In the genomic region with DNA sequence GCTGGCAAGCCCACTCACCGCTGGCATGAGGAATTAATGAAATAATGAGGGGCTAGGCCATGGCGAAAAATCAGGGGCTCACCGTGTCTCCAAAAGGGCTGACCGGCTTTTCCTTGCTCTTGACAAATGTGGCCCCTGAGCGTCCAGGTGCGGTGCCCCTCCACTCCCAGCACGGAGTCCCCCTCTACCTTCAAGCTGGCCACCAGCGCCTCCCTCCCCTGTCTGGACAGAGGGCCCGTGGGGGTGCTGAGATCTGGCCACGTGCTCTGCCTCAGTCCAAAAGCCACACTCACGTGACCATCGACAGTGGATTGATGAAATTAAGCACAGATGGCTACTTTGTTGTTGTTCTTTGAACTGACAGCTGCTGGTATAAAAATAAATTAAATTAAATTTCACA, we compare ENCODE assay signal across 21 cellular contexts.
"Had no signal": no experiment of that assay in that cellular context is flagged by ENCODE, and none has a peak within 500 bp of the region (broad histone marks: within the 10 kb centered on the region; RNA-seq: fewer than 3 reads in every experiment).

No MANE protein-coding gene starts in this region.

- H3K27ac ChIP-seq: coronary artery, esophagus muscularis mucosa, heart right ventricle, tibial nerve had no signal

- H3K36me3 Mint-ChIP-seq: activated naive CD8-positive, alpha-beta T cell treated with anti-CD3 and anti-CD28 coated beads, Interleukin-2, amount 10 ng/mL, durations not matched to agents 7 days and 5 days; brain; naive thymus-derived CD4-positive, alpha-beta T cell had no signal

- DNase-seq: activated B cell treated with CpG ODN at 0.5 μM for 24 hours; activated CD4-positive, alpha-beta T cell treated with anti-CD3 and anti-CD28 coated beads, Interleukin-2, amount 50 U/mL, for 1 hour; activated CD8-positive, alpha-beta memory T cell treated with anti-CD3 and anti-CD28 coated beads for 24 hours; activated naive CD4-positive, alpha-beta T cell; activated naive CD8-positive, alpha-beta T cell treated with anti-CD3 and anti-CD28 coated beads, Interleukin-2, amount 10 ng/mL, durations not matched to agents 7 days and 5 days; effector CD4-positive, alpha-beta T cell; gastrocnemius medialis; heart right ventricle; left colon; naive thymus-derived CD4-positive, alpha-beta T cell; stimulated activated CD4-positive, alpha-beta T cell treated with anti-CD3 and anti-CD28 coated beads, Interleukin-4, amount 100 ng/mL, for 4 hours; stimulated activated CD8-positive, alpha-beta memory T cell treated with anti-CD3 and anti-CD28 coated beads, Interleukin-4, amount 100 ng/mL, for 48 hours; stimulated activated naive CD4-positive, alpha-beta T cell treated with Interleukin-2 at 50 U/mL for 16 hours; substantia nigra had no signal

- H3K27me3 Mint-ChIP-seq: activated B cell treated with CpG ODN at 0.5 μM for 24 hours had no signal

- H3K36me3 ChIP-seq: esophagus muscularis mucosa, gastrocnemius medialis, heart right ventricle, tibial nerve had no signal

- H3K4me3 ChIP-seq: coronary artery, esophagus muscularis mucosa, gastrocnemius medialis, heart right ventricle, smooth muscle cell, tibial nerve had no signal

- ATAC-seq: heart right ventricle; left colon; naive thymus-derived CD4-positive, alpha-beta T cell had no signal

- H3K9me3 ChIP-seq: esophagus muscularis mucosa, gastrocnemius medialis, heart right ventricle had no signal

- H3K27me3 ChIP-seq: esophagus muscularis mucosa, gastrocnemius medialis, tibial nerve had no signal

- H3K9me3 Mint-ChIP-seq: activated B cell treated with CpG ODN at 0.5 μM for 24 hours; activated naive CD8-positive, alpha-beta T cell treated with anti-CD3 and anti-CD28 coated beads, Interleukin-2, amount 10 ng/mL, durations not matched to agents 7 days and 5 days; central memory CD8-positive, alpha-beta T cell; T-helper 2 cell treated with Interferon-gamma antibody and Interleukin-4, amounts not matched to agents 5 μg/mL and 100 μg/mL, for 36 hours had no signal

- H3K27ac Mint-ChIP-seq: activated B cell treated with CpG ODN at 0.5 μM for 24 hours; activated naive CD8-positive, alpha-beta T cell treated with anti-CD3 and anti-CD28 coated beads, Interleukin-2, amount 10 ng/mL, durations not matched to agents 7 days and 5 days; naive thymus-derived CD4-positive, alpha-beta T cell; T-helper 2 cell treated with Interferon-gamma antibody and Interleukin-4, amounts not matched to agents 5 μg/mL and 100 μg/mL, for 36 hours had no signal

- H3K4me1 ChIP-seq: esophagus muscularis mucosa, gastrocnemius medialis, heart right ventricle had no signal

- H3K4me1 Mint-ChIP-seq: activated B cell treated with CpG ODN at 0.5 μM for 24 hours; naive thymus-derived CD4-positive, alpha-beta T cell had no signal

- H3K4me3 Mint-ChIP-seq: activated B cell treated with CpG ODN at 0.5 μM for 24 hours; activated naive CD8-positive, alpha-beta T cell treated with anti-CD3 and anti-CD28 coated beads, Interleukin-2, amount 10 ng/mL, durations not matched to agents 7 days and 5 days; brain; central memory CD8-positive, alpha-beta T cell; naive thymus-derived CD4-positive, alpha-beta T cell; T-helper 2 cell treated with Interferon-gamma antibody and Interleukin-4, amounts not matched to agents 5 μg/mL and 100 μg/mL, for 36 hours had no signal
